18 cellular contexts compared by ENCODE assay signal in the genomic region with DNA sequence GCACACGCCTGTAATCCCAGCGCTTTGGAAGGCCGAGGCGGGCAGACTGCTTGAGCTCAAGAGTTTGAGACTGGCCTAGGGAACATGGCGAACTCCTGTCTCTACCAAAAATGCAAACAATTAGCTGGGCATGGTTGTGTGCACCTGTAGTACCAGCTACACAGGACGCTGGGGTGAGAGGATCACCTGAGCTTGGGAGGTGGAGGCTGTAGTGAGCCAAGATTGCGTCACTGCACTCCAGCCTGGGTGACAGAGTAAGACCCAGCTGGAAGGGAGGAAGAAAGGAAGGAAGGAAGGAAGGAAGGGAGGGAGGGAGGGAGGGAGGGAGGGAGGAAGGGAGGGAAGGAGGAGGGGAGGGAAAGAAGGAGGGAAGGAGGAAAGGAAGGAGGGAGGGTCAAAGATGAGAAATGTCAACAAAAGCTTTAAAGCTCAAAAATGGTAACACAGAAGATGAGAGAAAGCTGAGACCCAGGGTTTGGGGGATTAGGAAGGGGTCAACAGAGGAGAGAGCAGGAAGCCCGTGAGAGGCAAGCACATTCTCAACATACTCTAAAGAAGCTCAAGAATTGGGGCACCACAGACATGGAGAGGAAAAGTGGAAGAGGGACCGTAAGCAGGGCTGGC. TPM values are rescaled to one million over a fixed set of nuclear protein-coding genes. Genes with fewer than 3 reads are reported as not detected.
DNase-seq lines count a peak whose midpoint lies in the region; ATAC-seq, FAIRE-seq and TF ChIP-seq lines count a peak whose summit lies in the region.
"Had no signal": no experiment of that assay in that cellular context is flagged by ENCODE, and none has a peak within 500 bp of the region (broad histone marks: within the 10 kb centered on the region; RNA-seq: fewer than 3 reads in every experiment).

No MANE protein-coding gene starts in this region.

- no peak overlapping the region for H2AK5ac ChIP-seq in mesenchymal stem cell (ENCODE audit: low read length, severe bottlenecking)

- no peaks in the 10 kb centered on the region for H3K27me3 Mint-ChIP-seq in MCF 10A (ENCODE audit: insufficient read depth, unreplicated experiment)
- peaks cover 23% of the 10 kb centered on the region for H3K27me3 Mint-ChIP-seq in activated CD4-positive, alpha-beta T cell treated with anti-CD3 and anti-CD28 coated beads for 36 hours

- no peaks in the 10 kb centered on the region for H3K9me3 ChIP-seq in breast epithelium
- no peaks in the 10 kb centered on the region for H3K9me3 ChIP-seq in mesenchymal stem cell (ENCODE audit: control insufficient read depth, low read length)
- no peaks in the 10 kb centered on the region for H3K9me3 ChIP-seq in upper lobe of right lung
- H3K9me3 ChIP-seq: A549, HAP-1 had no signal

- POLR2A ChIA-PET in MCF 10A (lab: Yijun Ruan, JAX): interaction anchor here (0.6 to 1.5 kb wide), 4 partner anchors 12 to 685 kb away, joined by 3 to 7 read pairs (median 3); no protein-coding TSS in a partner anchor
- POLR2A ChIA-PET in activated CD4-positive, alpha-beta T cell treated with anti-CD3 and anti-CD28 coated beads for 36 hours (lab: Charles Lee): no interaction called here

- H4K91ac ChIP-seq in mesenchymal stem cell (ENCODE audit: low read length): peak overlapping the region; percentile 40

- no peak overlapping the region for H3K4me2 ChIP-seq in mesenchymal stem cell (ENCODE audit: low read length, poor library complexity, severe bottlenecking)
- H3K4me2 ChIP-seq: A549 had no signal

- peak overlapping the region in 1 of 2 experiments; percentile 22 for H2BK12ac ChIP-seq in mesenchymal stem cell (ENCODE audit: low read length in 2 of 2)

- H3K23ac ChIP-seq in mesenchymal stem cell (ENCODE audit: low read length in 2 of 2): no peak overlapping the region

- H3K27ac ChIP-seq in breast epithelium (peak overlapping the region; percentile 34 to 78), mesenchymal stem cell (ENCODE audit: low read length, poor library complexity, severe bottlenecking) (no peak overlapping the region), upper lobe of right lung (peak overlapping the region; percentile 60)
- H3K27ac ChIP-seq: A549 had no signal

- H4K8ac ChIP-seq in mesenchymal stem cell (ENCODE audit: low read length): no peak overlapping the region

- no peaks in the 10 kb centered on the region for H3K79me1 ChIP-seq in mesenchymal stem cell (replicated peaks; ENCODE audit: low read length, poor library complexity, severe bottlenecking)

- CTCF ChIA-PET in MCF 10A (lab: Yijun Ruan, JAX): interaction anchor here (0.6 to 1.2 kb wide), 4 partner anchors 12 to 618 kb away, joined by 3 to 6 read pairs (median 3); no protein-coding TSS in a partner anchor
- CTCF ChIA-PET in activated CD4-positive, alpha-beta T cell treated with anti-CD3 and anti-CD28 coated beads for 36 hours (lab: Charles Lee): interaction anchor here (0.5 to 1.1 kb wide), 3 partner anchors 177 to 677 kb away, joined by 3 read pairs; no protein-coding TSS in a partner anchor

- H3K14ac ChIP-seq in mesenchymal stem cell (ENCODE audit: low read length in 2 of 2): no peak overlapping the region

- H3K18ac ChIP-seq in mesenchymal stem cell (ENCODE audit: low read depth in 1 of 2, low read length in 2 of 2): no peak overlapping the region

- H3K4me3 ChIP-seq in breast epithelium (no peak overlapping the region), bronchial epithelial cell (ENCODE audit: low read depth, low read length) (no peak overlapping the region), mesenchymal stem cell (ENCODE audit: insufficient read depth in 1 of 2, low read depth in 1 of 2, low read length in 2 of 2) (no peak overlapping the region), upper lobe of right lung (no peak overlapping the region)
- H3K4me3 ChIP-seq: A549, HAP-1 had no signal

- no peak for TF ChIP-seq POLR2A in breast epithelium (IDR thresholded peaks at IDR 0.05)

- H3K36me3 Mint-ChIP-seq in MCF 10A (ENCODE audit: insufficient read depth, unreplicated experiment): peaks cover 12% of the 10 kb centered on the region
- H3K36me3 Mint-ChIP-seq in activated CD4-positive, alpha-beta T cell treated with anti-CD3 and anti-CD28 coated beads for 36 hours (ENCODE audit: low read depth): no peaks in the 10 kb centered on the region

- no peak overlapping the region for H2BK5ac ChIP-seq in mesenchymal stem cell (ENCODE audit: low read depth, low read length, poor library complexity, severe bottlenecking)

- H3K9me3 Mint-ChIP-seq in MCF 10A (ENCODE audit: unreplicated experiment): no peaks in the 10 kb centered on the region
- no peaks in the 10 kb centered on the region for H3K9me3 Mint-ChIP-seq in activated CD4-positive, alpha-beta T cell treated with anti-CD3 and anti-CD28 coated beads for 36 hours (ENCODE audit: low read depth)

- FAIRE-seq in bronchial epithelial cell (lab: Jason Lieb, UNC): no peak
- FAIRE-seq: A549 had no signal

- no peak overlapping the region for H3K9ac ChIP-seq in mesenchymal stem cell (ENCODE audit: low read length)

- peaks cover 0 to 8% of the 10 kb centered on the region in 2 donors for H3K27me3 ChIP-seq in breast epithelium
- H3K27me3 ChIP-seq in bronchial epithelial cell (ENCODE audit: control insufficient read depth, insufficient read depth, low read length): no peaks in the 10 kb centered on the region
- peaks cover 0 to 32% of the 10 kb centered on the region in 2 experiments for H3K27me3 ChIP-seq in mesenchymal stem cell (ENCODE audit: control insufficient read depth in 1 of 2, insufficient read depth in 1 of 2, low read length in 2 of 2)
- peaks cover 27% of the 10 kb centered on the region for H3K27me3 ChIP-seq in upper lobe of right lung

- H3K27ac Mint-ChIP-seq in MCF 10A (ENCODE audit: low read depth, unreplicated experiment): no peak overlapping the region
- no peak overlapping the region for H3K27ac Mint-ChIP-seq in activated CD4-positive, alpha-beta T cell treated with anti-CD3 and anti-CD28 coated beads for 36 hours

- H2AFZ ChIP-seq in mesenchymal stem cell (ENCODE audit: low read depth, low read length): no peak overlapping the region

- H2BK120ac ChIP-seq in mesenchymal stem cell (ENCODE audit: low read depth, low read length): no peak overlapping the region

- BruUV-seq in MCF 10A (replicated peaks; lab: Mats Ljungman, UMichigan): no TSS peak

- H3K4me3 Mint-ChIP-seq in MCF 10A (ENCODE audit: unreplicated experiment): no peak overlapping the region
- H3K4me3 Mint-ChIP-seq in activated CD4-positive, alpha-beta T cell treated with anti-CD3 and anti-CD28 coated beads for 36 hours: no peak overlapping the region

- peak; percentile 32 for ATAC-seq in upper lobe of right lung
- no peak for ATAC-seq in activated CD4-positive, alpha-beta T cell treated with anti-CD3 and anti-CD28 coated beads for 36 hours
- ATAC-seq: A549, PC-3 had no signal

- TF ChIP-seq CTCF in breast epithelium (IDR thresholded peaks at IDR 0.05): no peak
- no peak for TF ChIP-seq CTCF in MCF 10A (IDR thresholded peaks at IDR 0.05; ENCODE audit: unreplicated experiment)
- no peak for TF ChIP-seq CTCF in bronchial epithelial cell (IDR thresholded peaks at IDR 0.05; ENCODE audit: insufficient read depth, low read length, severe bottlenecking)
- TF ChIP-seq CTCF in upper lobe of right lung (IDR thresholded peaks at IDR 0.05): no peak

- H3K4me1 ChIP-seq in breast epithelium: peaks cover 0 to 29% of the 10 kb centered on the region in 2 donors
- H3K4me1 ChIP-seq in mesenchymal stem cell (ENCODE audit: control insufficient read depth, insufficient read depth, low read depth, low read length): peaks cover 32% of the 10 kb centered on the region
- H3K4me1 ChIP-seq in upper lobe of right lung: peaks cover 2% of the 10 kb centered on the region
- H3K4me1 ChIP-seq: HAP-1 had no signal

- H3K4ac ChIP-seq in mesenchymal stem cell (ENCODE audit: low read depth in 1 of 2, low read length in 2 of 2): no peak overlapping the region

- H3K36me3 ChIP-seq in breast epithelium: no peaks in the 10 kb centered on the region
- H3K36me3 ChIP-seq in bronchial epithelial cell (ENCODE audit: control insufficient read depth, insufficient read depth, low read length): no peaks in the 10 kb centered on the region
- H3K36me3 ChIP-seq in mesenchymal stem cell (ENCODE audit: control insufficient read depth in 1 of 2, insufficient read depth in 2 of 2, low read depth in 1 of 2, low read length in 2 of 2): no peaks in the 10 kb centered on the region
- no peaks in the 10 kb centered on the region for H3K36me3 ChIP-seq in upper lobe of right lung
- H3K36me3 ChIP-seq: HAP-1 had no signal

- H2BK15ac ChIP-seq in mesenchymal stem cell (ENCODE audit: low read depth, poor library complexity, severe bottlenecking): peak overlapping the region; percentile 58

- peak in 1 of 2 donors; percentile 67 for DNase-seq in breast epithelium (ENCODE audit: low spot score in 2 of 2)
- DNase-seq in MCF 10A (ENCODE audit: unreplicated experiment): no peak
- DNase-seq in bronchial epithelial cell (ENCODE audit: low read depth): peak; percentile 43
- no peak for DNase-seq in mesenchymal stem cell
- DNase-seq in upper lobe of right lung: peak; percentile 81
- no peak for DNase-seq in activated CD4-positive, alpha-beta T cell treated with anti-CD3 and anti-CD28 coated beads for 36 hours
- DNase-seq in pons (ENCODE audit: low spot score): no peak
- DNase-seq in NCI-H82 treated with DMSO at 0.1 percent for 48 hours (lab: John Stamatoyannopoulos, UW; ENCODE audit: unreplicated experiment): no peak
- DNase-seq: C1 segment of cervical spinal cord, DMS 273 treated with DMSO at 0.1 percent for 48 hours, KG1, NCI-H1436 treated with DMSO at 0.1 percent for 48 hours, NCI-H2107, PC-3, SW 1271 had no signal

- intact Hi-C loops in breast epithelium (cut with DNase I; ENCODE audit: low total_unique reads): no loop called here
- intact Hi-C loops in MCF 10A (cut with micrococcal nuclease): no loop called here
- intact Hi-C loops in upper lobe of right lung (cut with DNase I): no loop called here
- intact Hi-C loops in activated CD4-positive, alpha-beta T cell treated with anti-CD3 and anti-CD28 coated beads for 36 hours (cut with DNase I, micrococcal nuclease): no loop called here

- H3K4me1 Mint-ChIP-seq in MCF 10A (ENCODE audit: insufficient read depth, unreplicated experiment): peaks cover 39% of the 10 kb centered on the region
- peaks cover 2% of the 10 kb centered on the region for H3K4me1 Mint-ChIP-seq in activated CD4-positive, alpha-beta T cell treated with anti-CD3 and anti-CD28 coated beads for 36 hours

- 90% methylated on average over 8 of the region's 9 CpGs for WGBS in mesenchymal stem cell

RNA-seq across cellular contexts. Expression of a gene that starts 5.0 kb away (rescaled TPM):
- total RNA-seq in breast epithelium (1,000 to 10,000 TPM in 1 of 3 donors, 100 to 1,000 TPM in 1, 1 to 10 TPM in 1; 6.7 to 1,011 (median 375) TPM), MCF 10A (2022) (0.68 TPM in 1 of 2 replicates, not detected in the other), bronchial epithelial cell (3,104 and 4,112 TPM in 2 replicates), upper lobe of right lung (321 TPM)
- 92.7 TPM for polyA plus RNA-seq in mesenchymal stem cell (2013, experiment 1 of 2)
- polyA plus RNA-seq in mesenchymal stem cell (2013, experiment 2 of 2): 91.5 TPM
- total RNA-seq in activated CD4-positive, alpha-beta T cell treated with anti-CD3 and anti-CD28 coated beads for 36 hours: not detected
- total RNA-seq: SK-MEL-5 had no signal

RNA-seq across cellular contexts. Expression of a gene that starts 14.4 kb away (rescaled TPM):
- total RNA-seq in breast epithelium (1,000 to 10,000 TPM in 1 of 3 donors, 100 to 1,000 TPM in 1, under 1 TPM in 1; 0.80 to 2,244 (median 331) TPM), MCF 10A (2022) (28.8 and 83.4 TPM in 2 replicates), bronchial epithelial cell (67.9 and 71.8 TPM in 2 replicates), upper lobe of right lung (24.3 TPM)
- polyA plus RNA-seq in mesenchymal stem cell (2013, experiment 1 of 2): 0.46 TPM
- polyA plus RNA-seq in mesenchymal stem cell (2013, experiment 2 of 2): 0.52 TPM
- total RNA-seq in activated CD4-positive, alpha-beta T cell treated with anti-CD3 and anti-CD28 coated beads for 36 hours: not detected

RNA-seq across cellular contexts. Expression of a gene that starts 27.6 kb away (rescaled TPM):
- 1 to 10 TPM in 1 of 3 donors, not detected in 2; 1.6 TPM for total RNA-seq in breast epithelium
- not detected in 2 replicates for total RNA-seq in MCF 10A (2022)
- total RNA-seq in bronchial epithelial cell: 112 and 242 TPM in 2 replicates
- polyA plus RNA-seq in mesenchymal stem cell (2013, experiment 1 of 2): not detected
- not detected for polyA plus RNA-seq in mesenchymal stem cell (2013, experiment 2 of 2)
- total RNA-seq in upper lobe of right lung: 5.5 TPM
- not detected for total RNA-seq in activated CD4-positive, alpha-beta T cell treated with anti-CD3 and anti-CD28 coated beads for 36 hours
- total RNA-seq: SK-MEL-5 had no signal

RNA-seq across cellular contexts. Expression of a gene that starts 38.8 kb away (rescaled TPM):
- under 1 TPM in 1 of 3 donors, not detected in 2; 0.44 TPM for total RNA-seq in breast epithelium
- total RNA-seq in MCF 10A (2022): 0.21 and 0.27 TPM in 2 replicates
- 0.26 and 0.51 TPM in 2 replicates for total RNA-seq in bronchial epithelial cell
- polyA plus RNA-seq in mesenchymal stem cell (2013, experiment 1 of 2): not detected
- not detected for polyA plus RNA-seq in mesenchymal stem cell (2013, experiment 2 of 2)
- not detected for total RNA-seq in upper lobe of right lung
- not detected for total RNA-seq in activated CD4-positive, alpha-beta T cell treated with anti-CD3 and anti-CD28 coated beads for 36 hours
- total RNA-seq: PC-3, SK-MEL-5 had no signal
- polyA plus RNA-seq: A549 had no signal

RNA-seq across cellular contexts. Expression of a gene that starts 43.3 kb away (rescaled TPM):
- not detected for total RNA-seq in breast epithelium
- not detected in 2 replicates for total RNA-seq in MCF 10A (2022)
- total RNA-seq in bronchial epithelial cell: under 0.01 TPM in 1 of 2 replicates, not detected in the other
- polyA plus RNA-seq in mesenchymal stem cell (2013, experiment 1 of 2): 0.11 TPM
- polyA plus RNA-seq in mesenchymal stem cell (2013, experiment 2 of 2): 0.11 TPM
- total RNA-seq in upper lobe of right lung: not detected
- not detected for total RNA-seq in activated CD4-positive, alpha-beta T cell treated with anti-CD3 and anti-CD28 coated beads for 36 hours
- total RNA-seq: PC-3, SK-MEL-5 had no signal
- polyA plus RNA-seq: A549 had no signal

Comparison
In these comparisons a context has a peak if more than half of its experiments do, and no peak if none do; other contexts are left out.
1. DNase-seq: peak in bronchial epithelial cell (single experiment) and upper lobe of right lung (single experiment); none in MCF 10A (single experiment), mesenchymal stem cell (single experiment), activated CD4-positive, alpha-beta T cell treated with anti-CD3 and anti-CD28 coated beads for 36 hours (single experiment), pons (single experiment) and NCI-H82 treated with DMSO at 0.1 percent for 48 hours (single experiment).
2. RNA of a gene that starts 27.6 kb away (total RNA-seq): 112 to 242 TPM in bronchial epithelial cell; 5.5 TPM in upper lobe of right lung (single experiment), 1.6 TPM in breast epithelium, not detected in MCF 10A and not detected in activated CD4-positive, alpha-beta T cell treated with anti-CD3 and anti-CD28 coated beads for 36 hours; every median in the first group is over 10 times any median in the second.